ENCODE assay signal across 8 cellular contexts in genomic region chr16:17468611-17469010, GRCh38. TPM values are rescaled to one million over a fixed set of nuclear protein-coding genes. Genes with fewer than 3 reads are reported as not detected.
A peak's percentile ranks its signal among the peaks of the same experiment; 100 is the strongest.
DNase-seq lines count a peak whose midpoint lies in the region; ATAC-seq and TF ChIP-seq lines count a peak whose summit lies in the region.

No MANE protein-coding gene starts in this region.

- TF ChIP-seq CTCF in left ventricle myocardium inferior (IDR thresholded peaks at IDR 0.05; ENCODE audit: borderline replicate concordance) = no peak
- TF ChIP-seq CTCF in brain microvascular endothelial cell (IDR thresholded peaks at IDR 0.05; ENCODE audit: low read depth, low read length, missing control alignments) = no peak
- no peak for TF ChIP-seq CTCF in uterus (IDR thresholded peaks at IDR 0.05)

- ATAC-seq in left ventricle myocardium superior = no peak
- no peak for ATAC-seq in naive thymus-derived CD4-positive, alpha-beta T cell
- ATAC-seq in GM19324 (IDR thresholded peaks at IDR 0.05; ENCODE audit: low FRiP score, unreplicated experiment) = no peak

- no peak for DNase-seq in left ventricle myocardium inferior
- DNase-seq in left ventricle myocardium superior = no peak
- DNase-seq in brain microvascular endothelial cell = no peak
- DNase-seq in naive thymus-derived CD4-positive, alpha-beta T cell = no peak
- DNase-seq in uterus = no peak
- no peak for DNase-seq in NCI-H2171 (lab: John Stamatoyannopoulos, UW)
- no peak for DNase-seq in globus pallidus (ENCODE audit: low spot score)

- H3K36me3 Mint-ChIP-seq in naive thymus-derived CD4-positive, alpha-beta T cell = peaks cover 0 to 33% (median 12%) of the 10 kb centered on the region in 5 donors

- POLR2A ChIA-PET in naive thymus-derived CD4-positive, alpha-beta T cell (lab: Charles Lee) = interaction anchor here (0.6 to 1.2 kb wide), 3 partner anchors 99 to 113 kb away, joined by 3 read pairs; no protein-coding TSS in a partner anchor

- no peaks in the 10 kb centered on the region for H3K36me3 ChIP-seq in left ventricle myocardium inferior
- no peaks in the 10 kb centered on the region for H3K36me3 ChIP-seq in brain microvascular endothelial cell (replicated peaks)
- H3K36me3 ChIP-seq in naive thymus-derived CD4-positive, alpha-beta T cell (ENCODE audit: control insufficient read depth in 2 of 3, insufficient read depth in 3 of 3, low read length in 3 of 3) = no peaks in the 10 kb centered on the region
- no peaks in the 10 kb centered on the region for H3K36me3 ChIP-seq in uterus

- no peaks in the 10 kb centered on the region for H3K9me3 ChIP-seq in left ventricle myocardium inferior (replicated peaks)
- H3K9me3 ChIP-seq in naive thymus-derived CD4-positive, alpha-beta T cell (ENCODE audit: control insufficient read depth in 2 of 3, low read length in 3 of 3) = no peaks in the 10 kb centered on the region
- no peaks in the 10 kb centered on the region for H3K9me3 ChIP-seq in uterus

- in situ Hi-C loops in brain microvascular endothelial cell (cut with HindIII; ENCODE audit: low pct_ligation_motif_present, low sequenced_read_pairs) = no loop called here

- peaks cover 44 to 61% (median 53%) of the 10 kb centered on the region in 7 donors for H3K4me1 Mint-ChIP-seq in naive thymus-derived CD4-positive, alpha-beta T cell

- H3K27ac ChIP-seq in left ventricle myocardium inferior (replicated peaks) (no peak overlapping the region), brain microvascular endothelial cell (no peak overlapping the region), uterus (peak overlapping the region; percentile 2 to 16)
- peak overlapping the region; percentile 1 for H3K27ac ChIP-seq in naive thymus-derived CD4-positive, alpha-beta T cell (ENCODE audit: low read depth, low read length)

- intact Hi-C loops in left ventricle myocardium inferior (cut with micrococcal nuclease) = loop anchor here (10.0 kb wide), 1 partner anchor 194 kb away; no protein-coding TSS in a partner anchor
- intact Hi-C loops in left ventricle myocardium superior (cut with micrococcal nuclease) = loop anchor here (5.0 kb wide), 1 partner anchor 191 kb away; no protein-coding TSS in a partner anchor
- intact Hi-C loops in naive thymus-derived CD4-positive, alpha-beta T cell (cut with micrococcal nuclease) = loop anchor here (1.0 to 10.0 kb wide), 11 partner anchors 52 to 607 kb away; no protein-coding TSS in a partner anchor
- intact Hi-C loops in uterus (cut with DNase I; ENCODE audit: low total_unique reads) = loop anchor here (10.0 kb wide), 1 partner anchor 94 kb away; no protein-coding TSS in a partner anchor

- H3K27me3 Mint-ChIP-seq in naive thymus-derived CD4-positive, alpha-beta T cell = no peaks in the 10 kb centered on the region

- peak overlapping the region in 6 of 9 donors; percentile 36 to 93 (median 86) for H3K27ac Mint-ChIP-seq in naive thymus-derived CD4-positive, alpha-beta T cell

- peak overlapping the region; percentile 84 to 98 (median 95) for H3K4me3 Mint-ChIP-seq in naive thymus-derived CD4-positive, alpha-beta T cell

- CTCF ChIA-PET in naive thymus-derived CD4-positive, alpha-beta T cell (lab: Charles Lee) = interaction anchor here (0.6 to 2.4 kb wide), 10 partner anchors 39 to 274 kb away, joined by 3 to 10 read pairs (median 4); no protein-coding TSS in a partner anchor

- peaks cover 0 to 3% (median 0%) of the 10 kb centered on the region in 11 donors for H3K9me3 Mint-ChIP-seq in naive thymus-derived CD4-positive, alpha-beta T cell

- H3K27me3 ChIP-seq in left ventricle myocardium inferior (ENCODE audit: low read depth) = peaks cover 70% of the 10 kb centered on the region
- peaks cover 15% of the 10 kb centered on the region for H3K27me3 ChIP-seq in brain microvascular endothelial cell (replicated peaks)
- H3K27me3 ChIP-seq in naive thymus-derived CD4-positive, alpha-beta T cell (ENCODE audit: control insufficient read depth in 2 of 2, insufficient read depth in 2 of 2, low read length in 2 of 2) = no peaks in the 10 kb centered on the region
- H3K27me3 ChIP-seq in uterus = no peaks in the 10 kb centered on the region

- no peak for TF ChIP-seq POLR2A in uterus (IDR thresholded peaks at IDR 0.05)

- H3K4me3 ChIP-seq in left ventricle myocardium inferior (peak overlapping the region; percentile 71), brain microvascular endothelial cell (ENCODE audit: low read depth, low read length) (peak overlapping the region; percentile 49), uterus (peak overlapping the region; percentile 54 to 66)
- H3K4me3 ChIP-seq in naive thymus-derived CD4-positive, alpha-beta T cell (ENCODE audit: low read length) = peak overlapping the region; percentile 58

- H3K4me1 ChIP-seq in left ventricle myocardium inferior (peaks cover 24% of the 10 kb centered on the region), uterus (no peaks in the 10 kb centered on the region)
- H3K4me1 ChIP-seq in naive thymus-derived CD4-positive, alpha-beta T cell (ENCODE audit: control insufficient read depth in 2 of 2, insufficient read depth in 2 of 2, low read length in 2 of 2) = peaks cover 20 to 26% of the 10 kb centered on the region in 2 donors

RNA-seq across cellular contexts. Expression of gene XYLT1, which starts 2.1 kb away (rescaled TPM):
- total RNA-seq in left ventricle myocardium inferior (1.4 TPM), left ventricle myocardium superior (1.6 TPM), uterus (10 to 100 TPM in 2 of 4 donors, 1 to 10 TPM in 2; 1.5 to 42.2 (median 15.7) TPM)
- 10 to 100 TPM; 29.6 to 50.4 (median 48.6) TPM for total RNA-seq in naive thymus-derived CD4-positive, alpha-beta T cell
- polyA plus RNA-seq in naive thymus-derived CD4-positive, alpha-beta T cell = 1 to 10 TPM; 1.9 to 2.0 TPM

Comparison
In these comparisons a context has a peak if more than half of its experiments do, and no peak if none do; other contexts are left out.
1. H3K27ac ChIP-seq: peak in naive thymus-derived CD4-positive, alpha-beta T cell (single experiment) and uterus (2 of 2); none in left ventricle myocardium inferior (single experiment) and brain microvascular endothelial cell (single experiment).
2. Peak in every context shown above with its lines, with median percentiles within 50 percentile points of each other: H3K4me3 ChIP-seq.